ENCODE assay signal across 8 cellular contexts in genomic region chr1:43836267-43836951, GRCh38.
DNase-seq lines count a peak whose midpoint lies in the region; ATAC-seq lines count a peak whose summit lies in the region.

No MANE protein-coding gene starts in this region.

- ATAC-seq in GM18907 (IDR thresholded peaks at IDR 0.05; ENCODE audit: unreplicated experiment) = peak; percentile 59

- DNase-seq in HUDEP-2 (lab: John Stamatoyannopoulos, UW; ENCODE audit: unreplicated experiment in 76 of 76) (peak in 73 of 76 experiments; percentile 14 to 91 (median 71)), NOMO-1 (lab: John Stamatoyannopoulos, UW; ENCODE audit: unreplicated experiment in 2 of 2) (peak; percentile 70 to 72), kidney glomerular epithelial cell (lab: John Stamatoyannopoulos, UW) (peak; percentile 37), GOT3 (lab: John Stamatoyannopoulos, UW) (no peak), amniotic stem cell (lab: John Stamatoyannopoulos, UW) (no peak)
- DNase-seq in activated T-cell treated with anti-CD3 and anti-CD28 coated beads, Interleukin-2, amount 50 U/mL, for 1 hour = peak; percentile 64
- peak; percentile 15 to 50 for DNase-seq in stimulated activated CD8-positive, alpha-beta memory T cell treated with anti-CD3 and anti-CD28 coated beads, Interleukin-4, amount 100 ng/mL, for 1 hour (ENCODE audit: low read depth in 2 of 2, low spot score in 1 of 2)

Comparison
In these comparisons a context has a peak if more than half of its experiments do, and no peak if none do; other contexts are left out.
1. DNase-seq: peak in HUDEP-2 (73 of 76), NOMO-1 (2 of 2), activated T-cell treated with anti-CD3 and anti-CD28 coated beads, Interleukin-2, amount 50 U/mL, for 1 hour (single experiment), kidney glomerular epithelial cell (single experiment) and stimulated activated CD8-positive, alpha-beta memory T cell treated with anti-CD3 and anti-CD28 coated beads, Interleukin-4, amount 100 ng/mL, for 1 hour (2 of 2); none in GOT3 (single experiment) and amniotic stem cell (single experiment).